Comparison of ENCODE assay signal across 9 cellular contexts in genomic region chr11:114774599-114775365, GRCh38.
DNase-seq lines count a peak whose midpoint lies in the region; ATAC-seq and TF ChIP-seq lines count a peak whose summit lies in the region.
"Had no signal": no experiment of that assay in that cellular context is flagged by ENCODE, and none has a peak within 500 bp of the region (broad histone marks: within the 10 kb centered on the region; RNA-seq: fewer than 3 reads in every experiment).

No MANE protein-coding gene starts in this region.

- no peak overlapping the region for H3K27ac ChIP-seq in adrenal gland
- no peak overlapping the region for H3K27ac ChIP-seq in transverse colon
- H3K27ac ChIP-seq: thoracic aorta had no signal

- TF ChIP-seq CTCF in GM12872 (IDR thresholded peaks at IDR 0.05; ENCODE audit: insufficient read depth, low read depth, low read length): peak; percentile 75
- peak; percentile 58 to 84 (median 70) for TF ChIP-seq CTCF in adrenal gland (IDR thresholded peaks at IDR 0.05)
- TF ChIP-seq CTCF in transverse colon (IDR thresholded peaks at IDR 0.05): peak; percentile 39 to 60 (median 58)

- TF ChIP-seq EP300 in transverse colon (IDR thresholded peaks at IDR 0.05; ENCODE audit: low read depth): no peak

- no peaks in the 10 kb centered on the region for H3K9me3 ChIP-seq in adrenal gland (replicated peaks in 1 of 3)
- no peaks in the 10 kb centered on the region for H3K9me3 ChIP-seq in transverse colon
- H3K9me3 ChIP-seq: thoracic aorta had no signal

- H3K4me3 ChIP-seq in adrenal gland (no peak overlapping the region), transverse colon (no peak overlapping the region)
- H3K4me3 ChIP-seq: thoracic aorta had no signal

- no peaks in the 10 kb centered on the region for H3K4me1 ChIP-seq in adrenal gland (replicated peaks in 1 of 2)
- H3K4me1 ChIP-seq in transverse colon: no peaks in the 10 kb centered on the region

- no peak for ATAC-seq in HG02623 (IDR thresholded peaks at IDR 0.05; ENCODE audit: unreplicated experiment)
- no peak for ATAC-seq in GM21825 (IDR thresholded peaks at IDR 0.05; ENCODE audit: unreplicated experiment)

- intact Hi-C loops in adrenal gland (cut with DNase I) (loop anchor here in 1 of 2 donors (10.0 kb wide), 1 partner anchor 1500 kb away; no protein-coding TSS in a partner anchor), transverse colon (cut with DNase I; ENCODE audit: low total_unique reads) (no loop called here)

- TF ChIP-seq POLR2A in adrenal gland (IDR thresholded peaks at IDR 0.05): no peak
- no peak for TF ChIP-seq POLR2A in transverse colon (IDR thresholded peaks at IDR 0.05)

- DNase-seq in AG20443 (ENCODE audit: low spot score) (peak; percentile 73), NCI-H2081 treated with DMSO at 0.1 percent for 48 hours (lab: John Stamatoyannopoulos, UW) (peak; percentile 54), adrenal gland (peak; percentile 29 to 80 (median 60)), iPS-NIHi11 (ENCODE audit: low spot score) (peak; percentile 70), transverse colon (peak; percentile 58)

- in situ Hi-C loops in transverse colon (cut with MboI; ENCODE audit: low pct_ligation_motif_present in 1 of 4, low pct_unique_long_range_greater_than_20kb in 1 of 4, low sequenced_read_pairs in 3 of 4): loop anchor here in 2 of 4 donors (10.0 to 25.0 kb wide), 2 partner anchors 430 to 437 kb away; no protein-coding TSS in a partner anchor

- 45 to 63% (median 56%) methylated on average over 18 to 19 of the region's 19 CpGs for WGBS in adrenal gland, 4 donors
- WGBS in transverse colon (ENCODE audit: low coverage in 1 of 2), 2 donors: 49 to 61% methylated on average over 11 to 19 of the region's 19 CpGs

- H3K27me3 ChIP-seq in adrenal gland (peaks cover 4% of the 10 kb centered on the region), transverse colon (no peaks in the 10 kb centered on the region)

- H3K36me3 ChIP-seq in adrenal gland (replicated peaks in 1 of 2) (no peaks in the 10 kb centered on the region), transverse colon (no peaks in the 10 kb centered on the region)
- H3K36me3 ChIP-seq: thoracic aorta had no signal
